Comparison of ENCODE assay signal across 17 cellular contexts in the genomic region with DNA sequence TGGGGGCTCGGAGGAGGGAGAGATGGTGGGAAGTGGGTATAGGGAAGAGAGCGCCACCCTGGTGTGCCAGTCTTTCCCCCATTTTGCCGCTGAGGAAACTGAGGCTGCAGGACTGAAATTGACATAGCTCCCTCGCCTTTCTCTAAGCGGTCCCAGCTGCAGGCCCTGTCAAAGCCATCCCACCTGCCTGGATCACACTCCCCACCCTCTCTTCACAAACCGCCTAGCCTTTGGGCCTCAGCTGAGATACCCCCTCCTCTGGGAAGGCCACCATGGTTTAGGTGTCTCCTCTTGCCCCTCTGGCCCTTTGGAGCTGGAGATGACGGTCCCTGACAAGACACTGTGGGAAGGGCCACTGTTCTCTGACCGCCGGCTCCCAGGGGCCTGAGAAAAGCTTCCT. TPM values are rescaled to one million over a fixed set of nuclear protein-coding genes. Genes with fewer than 3 reads are reported as not detected.
A peak's percentile ranks its signal among the peaks of the same experiment; 100 is the strongest.
DNase-seq lines count a peak whose midpoint lies in the region; ATAC-seq, FAIRE-seq and TF ChIP-seq lines count a peak whose summit lies in the region.
"Had no signal": no experiment of that assay in that cellular context is flagged by ENCODE, and none has a peak within 500 bp of the region (broad histone marks: within the 10 kb centered on the region; RNA-seq: fewer than 3 reads in every experiment).

No MANE protein-coding gene starts in this region.

- TF ChIP-seq CTCF in RWPE2 (IDR thresholded peaks at IDR 0.05; ENCODE audit: poor library complexity, severe bottlenecking) = no peak

- POLR2A ChIA-PET in activated CD4-positive, alpha-beta T cell treated with anti-CD3 and anti-CD28 coated beads, Interleukin-2, amount 10 ng/mL, durations not matched to agents 7 days and 5 days (lab: Charles Lee) = no interaction called here

- peak overlapping the region; percentile 20 for H3K27ac Mint-ChIP-seq in stimulated activated naive B cell treated with anti-CD40 and anti-IgM and Interleukin-4, amounts not matched to agents 10 μg/mL and 1 μg/mL and 100 μg/mL, for 72 hours
- no peak overlapping the region for H3K27ac Mint-ChIP-seq in activated CD4-positive, alpha-beta T cell treated with anti-CD3 and anti-CD28 coated beads, Interleukin-2, amount 10 ng/mL, durations not matched to agents 7 days and 5 days
- H3K27ac Mint-ChIP-seq: CD8-positive, alpha-beta T cell had no signal

- H3K36me3 ChIP-seq in H7 (replicated peaks; ENCODE audit: control insufficient read depth, insufficient read depth, low read length) (peaks cover 5% of the 10 kb centered on the region), RWPE2 (ENCODE audit: low read depth) (peaks cover 51% of the 10 kb centered on the region), muscle layer of colon (ENCODE audit: insufficient read depth, low read length) (peaks cover 21% of the 10 kb centered on the region)

- DNase-seq in H7 = peak; percentile 42
- DNase-seq in RWPE2 (ENCODE audit: low spot score) = peak; percentile 77
- DNase-seq in stimulated activated naive B cell treated with anti-CD40 and anti-IgM and Interleukin-4, amounts not matched to agents 10 μg/mL and 1 μg/mL and 100 μg/mL, for 72 hours = no peak
- DNase-seq in GM12891 (ENCODE audit: insufficient read length, low spot score) = no peak
- DNase-seq in activated CD4-positive, alpha-beta T cell treated with anti-CD3 and anti-CD28 coated beads, Interleukin-2, amount 10 ng/mL, durations not matched to agents 7 days and 5 days = no peak
- DNase-seq in effector CD4-positive, alpha-beta T cell = no peak
- DNase-seq: CD8-positive, alpha-beta T cell; DMS79; MG63; NCI-H1092 treated with DMSO at 0.1 percent for 48 hours; NCI-H1694; NCI-H2107; NCI-H2227 treated with DMSO at 0.1 percent for 48 hours; NCI-H524 treated with DMSO at 0.1 percent for 48 hours; Right ventricle myocardium superior had no signal

- CTCF ChIA-PET in activated CD4-positive, alpha-beta T cell treated with anti-CD3 and anti-CD28 coated beads, Interleukin-2, amount 10 ng/mL, durations not matched to agents 7 days and 5 days (lab: Charles Lee) = interaction anchor here (1.2 to 1.6 kb wide), 2 partner anchors 15 to 22 kb away, joined by 3 to 5 read pairs; no protein-coding TSS in a partner anchor

- ATAC-seq in RWPE2 (ENCODE audit: low read depth) = no peak
- no peak for ATAC-seq in stimulated activated naive B cell treated with anti-CD40 and anti-IgM and Interleukin-4, amounts not matched to agents 10 μg/mL and 1 μg/mL and 100 μg/mL, for 72 hours (replicated peaks)
- ATAC-seq: CD8-positive, alpha-beta T cell had no signal

- H3K27ac ChIP-seq in RWPE2 (ENCODE audit: poor library complexity, severe bottlenecking) (no peak overlapping the region), muscle layer of colon (ENCODE audit: low read depth, low read length) (peak overlapping the region; percentile 2)

- H3K4me1 ChIP-seq in RWPE2 (ENCODE audit: insufficient read depth, poor library complexity, severe bottlenecking) (peaks cover 21% of the 10 kb centered on the region), muscle layer of colon (ENCODE audit: insufficient read depth, low read length) (peaks cover 28% of the 10 kb centered on the region)

- no peaks in the 10 kb centered on the region for H3K27me3 Mint-ChIP-seq in stimulated activated naive B cell treated with anti-CD40 and anti-IgM and Interleukin-4, amounts not matched to agents 10 μg/mL and 1 μg/mL and 100 μg/mL, for 72 hours
- H3K27me3 Mint-ChIP-seq in activated CD4-positive, alpha-beta T cell treated with anti-CD3 and anti-CD28 coated beads, Interleukin-2, amount 10 ng/mL, durations not matched to agents 7 days and 5 days = no peaks in the 10 kb centered on the region

- H3K4me3 ChIP-seq in H7 (ENCODE audit: insufficient read depth, low read depth, low read length) (no peak overlapping the region), RWPE2 (ENCODE audit: severe bottlenecking) (no peak overlapping the region), muscle layer of colon (ENCODE audit: low read depth in 1 of 2, low read length in 2 of 2) (no peak overlapping the region)
- H3K4me3 ChIP-seq: MG63 had no signal

- H3K9ac ChIP-seq in muscle layer of colon (ENCODE audit: low read length) = no peak overlapping the region

- peaks cover 46 to 75% of the 10 kb centered on the region in 2 donors for H3K36me3 Mint-ChIP-seq in stimulated activated naive B cell treated with anti-CD40 and anti-IgM and Interleukin-4, amounts not matched to agents 10 μg/mL and 1 μg/mL and 100 μg/mL, for 72 hours
- H3K36me3 Mint-ChIP-seq in activated CD4-positive, alpha-beta T cell treated with anti-CD3 and anti-CD28 coated beads, Interleukin-2, amount 10 ng/mL, durations not matched to agents 7 days and 5 days (ENCODE audit: low read depth) = no peaks in the 10 kb centered on the region
- H3K36me3 Mint-ChIP-seq: CD8-positive, alpha-beta T cell had no signal

- no peak overlapping the region for H3K4me3 Mint-ChIP-seq in stimulated activated naive B cell treated with anti-CD40 and anti-IgM and Interleukin-4, amounts not matched to agents 10 μg/mL and 1 μg/mL and 100 μg/mL, for 72 hours
- no peak overlapping the region for H3K4me3 Mint-ChIP-seq in activated CD4-positive, alpha-beta T cell treated with anti-CD3 and anti-CD28 coated beads, Interleukin-2, amount 10 ng/mL, durations not matched to agents 7 days and 5 days
- H3K4me3 Mint-ChIP-seq: CD8-positive, alpha-beta T cell had no signal

- H3K4me1 Mint-ChIP-seq in stimulated activated naive B cell treated with anti-CD40 and anti-IgM and Interleukin-4, amounts not matched to agents 10 μg/mL and 1 μg/mL and 100 μg/mL, for 72 hours = peaks cover 55 to 96% of the 10 kb centered on the region in 2 donors
- no peaks in the 10 kb centered on the region for H3K4me1 Mint-ChIP-seq in activated CD4-positive, alpha-beta T cell treated with anti-CD3 and anti-CD28 coated beads, Interleukin-2, amount 10 ng/mL, durations not matched to agents 7 days and 5 days

- no peak for FAIRE-seq in GM12891 (lab: Jason Lieb, UNC)
- FAIRE-seq: D721Med had no signal

- H3K9me3 ChIP-seq in RWPE2 (ENCODE audit: severe bottlenecking) (no peaks in the 10 kb centered on the region), muscle layer of colon (ENCODE audit: low read length) (no peaks in the 10 kb centered on the region)
- H3K9me3 ChIP-seq: MG63 had no signal

- H3K27me3 ChIP-seq in H7 (ENCODE audit: control insufficient read depth, insufficient read depth, low read length) (no peaks in the 10 kb centered on the region), RWPE2 (ENCODE audit: insufficient read depth, poor library complexity, severe bottlenecking) (no peaks in the 10 kb centered on the region), muscle layer of colon (ENCODE audit: control insufficient read depth in 1 of 2, insufficient read depth in 2 of 2, low read length in 2 of 2) (no peaks in the 10 kb centered on the region)
- H3K27me3 ChIP-seq: MG63 had no signal

- TF ChIP-seq POLR2A in GM12891 (IDR thresholded peaks at IDR 0.05; ENCODE audit: low read depth, low read length) = no peak

- peaks cover 0 to 2% of the 10 kb centered on the region in 2 donors for H3K9me3 Mint-ChIP-seq in stimulated activated naive B cell treated with anti-CD40 and anti-IgM and Interleukin-4, amounts not matched to agents 10 μg/mL and 1 μg/mL and 100 μg/mL, for 72 hours
- H3K9me3 Mint-ChIP-seq in activated CD4-positive, alpha-beta T cell treated with anti-CD3 and anti-CD28 coated beads, Interleukin-2, amount 10 ng/mL, durations not matched to agents 7 days and 5 days = peaks cover 2% of the 10 kb centered on the region
- H3K9me3 Mint-ChIP-seq: CD8-positive, alpha-beta T cell had no signal

TF ChIP-seq in GM12891, 5 proteins besides CTCF, POLR2A, EP300 and RAD21:
- no peak for TF ChIP-seq SPI1 (IDR thresholded peaks at IDR 0.05; ENCODE audit: low read depth, low read length)
- TF ChIP-seq POLR2AphosphoS5 (IDR thresholded peaks at IDR 0.05; ENCODE audit: low read depth, low read length) = no peak
- TF ChIP-seq PAX5 (IDR thresholded peaks at IDR 0.05; ENCODE audit: insufficient read depth, low read length, severe bottlenecking) = no peak
- no peak for TF ChIP-seq TAF1 (IDR thresholded peaks at IDR 0.05; ENCODE audit: low read depth, low read length)
- TF ChIP-seq POU2F2 (IDR thresholded peaks at IDR 0.05; ENCODE audit: low read depth, low read length) = no peak

RNA-seq across cellular contexts. Expression of gene SRC, which starts 16.9 kb away (rescaled TPM):
- 31.4 and 32.5 TPM in 2 replicates for total RNA-seq in H7 (2014; rRNA removed; shearing (Covaris generic))
- polyA plus RNA-seq in GM12891 (2012; ENCODE audit: low read depth, missing spikeins) = 24.6 TPM
- 1 to 10 TPM; 2.1 to 2.6 TPM for total RNA-seq in activated CD4-positive, alpha-beta T cell treated with anti-CD3 and anti-CD28 coated beads, Interleukin-2, amount 10 ng/mL, durations not matched to agents 7 days and 5 days

Comparison
In these comparisons a context has a peak if more than half of its experiments do, and no peak if none do; other contexts are left out.
1. DNase-seq: peak in H7 (single experiment) and RWPE2 (single experiment); none in stimulated activated naive B cell treated with anti-CD40 and anti-IgM and Interleukin-4, amounts not matched to agents 10 μg/mL and 1 μg/mL and 100 μg/mL, for 72 hours (single experiment), GM12891 (single experiment), activated CD4-positive, alpha-beta T cell treated with anti-CD3 and anti-CD28 coated beads, Interleukin-2, amount 10 ng/mL, durations not matched to agents 7 days and 5 days (single experiment) and effector CD4-positive, alpha-beta T cell (single experiment).